1 cellular context compared by ENCODE assay signal in the genomic region with DNA sequence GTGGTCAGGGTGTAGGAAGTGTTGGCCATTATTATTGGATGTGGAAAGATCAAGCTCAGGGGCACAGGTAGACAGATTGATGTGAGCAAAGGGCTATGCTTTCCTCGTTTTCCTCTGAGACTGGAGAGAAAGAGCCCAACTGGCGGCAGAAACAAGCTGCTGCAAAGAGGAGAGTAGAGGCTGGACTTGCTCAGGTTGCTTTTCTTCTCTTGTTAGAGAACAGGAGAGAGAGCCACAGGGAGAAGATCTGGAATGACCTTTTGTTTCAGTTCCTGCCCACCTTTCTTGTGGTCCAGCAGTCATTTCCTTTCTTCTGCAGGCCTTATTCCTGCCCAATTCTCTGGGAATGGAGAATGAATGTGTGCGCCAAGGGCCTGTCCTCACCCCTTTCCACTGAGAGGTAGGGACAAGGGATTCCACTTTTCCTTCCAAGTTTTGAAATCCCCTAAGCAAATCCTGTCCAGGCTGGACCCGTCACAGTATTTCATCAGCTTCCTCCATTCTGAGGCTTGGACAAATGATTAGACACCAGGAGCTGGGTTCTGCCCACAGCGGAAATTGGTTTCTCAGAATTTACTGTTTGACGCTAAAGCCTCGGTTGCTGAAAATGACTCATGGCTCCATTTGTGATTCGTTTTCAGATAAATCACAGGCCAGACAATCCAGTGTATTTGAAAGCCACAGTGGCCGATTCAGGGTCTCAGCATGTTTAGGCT.
TF ChIP-seq lines count a peak whose summit lies in the region.

No MANE protein-coding gene starts in this region.

TF ChIP-seq in SK-N-SH, 30 proteins besides CTCF, POLR2A, EP300 and RAD21 (continued from another document):
- TF ChIP-seq, protein P1, sequence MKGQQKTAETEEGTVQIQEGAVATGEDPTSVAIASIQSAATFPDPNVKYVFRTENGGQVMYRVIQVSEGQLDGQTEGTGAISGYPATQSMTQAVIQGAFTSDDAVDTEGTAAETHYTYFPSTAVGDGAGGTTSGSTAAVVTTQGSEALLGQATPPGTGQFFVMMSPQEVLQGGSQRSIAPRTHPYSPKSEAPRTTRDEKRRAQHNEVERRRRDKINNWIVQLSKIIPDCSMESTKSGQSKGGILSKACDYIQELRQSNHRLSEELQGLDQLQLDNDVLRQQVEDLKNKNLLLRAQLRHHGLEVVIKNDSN (IDR thresholded peaks at IDR 0.05; ENCODE audit: borderline replicate concordance, low read depth), result no peak
